Comparison of ENCODE assay signal across 13 cellular contexts in genomic region chr19:17654993-17655392, GRCh38. TPM values are rescaled to one million over a fixed set of nuclear protein-coding genes. Genes with fewer than 3 reads are reported as not detected.
DNase-seq lines count a peak whose midpoint lies in the region; ATAC-seq, FAIRE-seq and TF ChIP-seq lines count a peak whose summit lies in the region.
"Had no signal": no experiment of that assay in that cellular context is flagged by ENCODE, and none has a peak within 500 bp of the region (broad histone marks: within the 10 kb centered on the region; RNA-seq: fewer than 3 reads in every experiment).

No MANE protein-coding gene starts in this region.

- H3K23ac ChIP-seq in neuronal stem cell (ENCODE audit: low read depth, low read length, poor library complexity) = peak overlapping the region; percentile 96

- H2BK5ac ChIP-seq in neuronal stem cell (ENCODE audit: low read length) = no peak overlapping the region

- H3K4ac ChIP-seq in neuronal stem cell (ENCODE audit: low read length) = no peak overlapping the region

- peak overlapping the region; percentile 56 for H3K4me2 ChIP-seq in HCT116 (ENCODE audit: low read length)
- H3K4me2 ChIP-seq in neuronal stem cell (ENCODE audit: insufficient read depth, low read length, poor library complexity, severe bottlenecking) = no peak overlapping the region

- TF ChIP-seq POLR2A in HCT116 (IDR thresholded peaks at IDR 0.05; ENCODE audit: borderline replicate concordance, extremely low read depth, insufficient read depth, insufficient read length) = no peak
- TF ChIP-seq POLR2A in lower leg skin (IDR thresholded peaks at IDR 0.05) = no peak

- TF ChIP-seq CTCF in HCT116 (IDR thresholded peaks at IDR 0.05 in 2 of 3, conservative IDR thresholded peaks at IDR 0.05 in 1 of 3; ENCODE audit: borderline replicate concordance in 1 of 3, insufficient read depth in 1 of 3, low read depth in 2 of 3, low read length in 2 of 3) (no peak), lower leg skin (IDR thresholded peaks at IDR 0.05) (no peak)

- peak; percentile 99 for ATAC-seq in HCT116
- ATAC-seq in left lobe of liver = no peak
- ATAC-seq: pancreas had no signal

- H4K91ac ChIP-seq in neuronal stem cell (ENCODE audit: low read depth, low read length, poor library complexity) = peak overlapping the region; percentile 64

- peaks cover 3% of the 10 kb centered on the region for H3K79me1 ChIP-seq in neuronal stem cell (ENCODE audit: low read depth, low read length)

- H3K27ac ChIP-seq in HCT116 (ENCODE audit: low read depth, low read length) = peak overlapping the region; percentile 80
- no peak overlapping the region for H3K27ac ChIP-seq in neuronal stem cell (replicated peaks; ENCODE audit: low read length)
- H3K27ac ChIP-seq: heart left ventricle, pancreas had no signal

- H2AFZ ChIP-seq in HCT116 (ENCODE audit: low read depth, low read length, poor library complexity, severe bottlenecking) (no peak overlapping the region), neuronal stem cell (ENCODE audit: low read length) (no peak overlapping the region)

- WGBS in neuronal stem cell (ENCODE audit: extremely low coverage in 2 of 2, insufficient read length in 2 of 2, insufficient replicate concordance in 1 of 2), 2 donors = no CpG with 5 or more reads among the region's 9 CpGs
- 54 to 58% methylated on average over 9 of the region's 9 CpGs for WGBS in lower leg skin, 2 donors

- POLR2A ChIA-PET in HCT116 (lab: Charles Lee) = no interaction called here

- no peak overlapping the region for H3K14ac ChIP-seq in neuronal stem cell (ENCODE audit: low read length)

- H3K9me3 ChIP-seq in HCT116 (ENCODE audit: control insufficient read depth in 1 of 2, insufficient read depth in 1 of 2, low read depth in 1 of 2, low read length in 2 of 2) (no peaks in the 10 kb centered on the region), neuronal stem cell (replicated peaks in 1 of 2; ENCODE audit: control insufficient read depth in 2 of 2, insufficient read depth in 1 of 2, low read depth in 1 of 2, low read length in 2 of 2) (peaks cover 2 to 3% of the 10 kb centered on the region in 2 donors)
- H3K9me3 ChIP-seq: pancreas had no signal

- H4K20me1 ChIP-seq in HCT116 (ENCODE audit: insufficient read depth) = no peaks in the 10 kb centered on the region

- H3K4me3 ChIP-seq in HCT116 (replicated peaks in 1 of 2; ENCODE audit: low read depth in 1 of 2, low read length in 2 of 2) = no peak overlapping the region
- peak overlapping the region in 1 of 2 donors; percentile 36 for H3K4me3 ChIP-seq in neuronal stem cell (ENCODE audit: low read length in 2 of 2)
- no peak overlapping the region for H3K4me3 ChIP-seq in lower leg skin (ENCODE audit: low read depth, poor library complexity, severe bottlenecking)
- H3K4me3 ChIP-seq: heart left ventricle, pancreas had no signal

- H3K4me1 ChIP-seq in HCT116 (ENCODE audit: control insufficient read depth in 1 of 2, insufficient read depth in 2 of 2, low read length in 2 of 2) (peaks cover 14 to 20% of the 10 kb centered on the region in 2 experiments), neuronal stem cell (ENCODE audit: control insufficient read depth in 2 of 2, insufficient read depth in 1 of 2, low read depth in 1 of 2, low read length in 2 of 2) (no peaks in the 10 kb centered on the region)
- H3K4me1 ChIP-seq: pancreas had no signal

- peak overlapping the region; percentile 65 for H4K8ac ChIP-seq in neuronal stem cell (ENCODE audit: low read depth, low read length)

- no peak for TF ChIP-seq RAD21 in HCT116 (IDR thresholded peaks at IDR 0.05; ENCODE audit: low read depth)

- DNase-seq in activated T-cell treated with anti-CD3 and anti-CD28 coated beads for 48 hours (ENCODE audit: low read depth) (peak; percentile 12), activated T-cell treated with anti-CD3 and anti-CD28 coated beads for 4 hours (no peak), HCT116 (ENCODE audit: low read depth, low spot score) (peak; percentile 64), SW480 (ENCODE audit: low spot score) (peak; percentile 48), neuronal stem cell (ENCODE audit: low spot score) (no peak), lower leg skin (ENCODE audit: low spot score in 2 of 2) (no peak), left lobe of liver (ENCODE audit: low spot score) (no peak), frontal cortex (ENCODE audit: low spot score in 2 of 2) (no peak)
- DNase-seq: GDM1, heart left ventricle, NCI-H1092 treated with DMSO at 0.1 percent for 48 hours had no signal

- no peaks in the 10 kb centered on the region for H3K79me2 ChIP-seq in HCT116 (ENCODE audit: insufficient read depth, low read length)

- no TSS peak for BruUV-seq in HCT116 (replicated peaks; lab: Mats Ljungman, UMichigan)

- peaks cover 0 to 15% of the 10 kb centered on the region in 2 experiments; a peak in 2 of 4 replicates for H3K36me3 ChIP-seq in HCT116 (ENCODE audit: control insufficient read depth in 1 of 2, insufficient read depth in 2 of 2, low read length in 2 of 2)
- H3K36me3 ChIP-seq in neuronal stem cell (replicated peaks in 1 of 2; ENCODE audit: control insufficient read depth in 2 of 2, insufficient read depth in 2 of 2, low read length in 2 of 2) = peaks cover 0 to 33% of the 10 kb centered on the region in 2 donors
- H3K36me3 ChIP-seq: heart left ventricle, pancreas had no signal

- H3K18ac ChIP-seq in neuronal stem cell (ENCODE audit: low read length) = peak overlapping the region; percentile 80

- H2BK12ac ChIP-seq in neuronal stem cell (ENCODE audit: low read length) = no peak overlapping the region

- FAIRE-seq in frontal cortex (lab: Jason Lieb, UNC) = no peak
- FAIRE-seq: astrocyte, pancreas had no signal

- H2AK5ac ChIP-seq in neuronal stem cell (ENCODE audit: low read depth, low read length) = peak overlapping the region; percentile 92

- H2BK15ac ChIP-seq in neuronal stem cell (ENCODE audit: low read length) = peak overlapping the region; percentile 26

- no peaks in the 10 kb centered on the region for H3K9me2 ChIP-seq in HCT116 (ENCODE audit: insufficient read depth)

- RAD21 ChIA-PET in HCT116 (lab: Charles Lee; ENCODE audit: low non-redundant PET in 1 of 2, low total read pairs in 2 of 2, uncharacterized antibody in 2 of 2, unreplicated experiment in 2 of 2) = interaction anchor here in 1 of 2 experiments (0.6 kb wide), 2 partner anchors 51 to 133 kb away, joined by 3 to 6 read pairs; no protein-coding TSS in a partner anchor

- H3K27me3 ChIP-seq in HCT116 (ENCODE audit: insufficient read depth, low read length) = no peaks in the 10 kb centered on the region
- no peaks in the 10 kb centered on the region for H3K27me3 ChIP-seq in neuronal stem cell (ENCODE audit: control insufficient read depth in 3 of 3, insufficient read depth in 3 of 3, low read depth in 1 of 3, low read length in 3 of 3)
- H3K27me3 ChIP-seq: heart left ventricle, pancreas had no signal

- CTCF ChIA-PET in HCT116 (lab: Charles Lee) = interaction anchor here (1.0 kb wide), 1 partner anchor 49 kb away, joined by 3 read pairs; no protein-coding TSS in a partner anchor

- no peak overlapping the region for H3K9ac ChIP-seq in HCT116 (ENCODE audit: low read length)
- H3K9ac ChIP-seq in neuronal stem cell (ENCODE audit: low read depth, low read length, poor library complexity) = peak overlapping the region; percentile 70

- H2BK120ac ChIP-seq in neuronal stem cell (ENCODE audit: low read depth, low read length) = no peak overlapping the region

- intact Hi-C loops in HCT116 (cut with micrococcal nuclease) = no loop called here
- intact Hi-C loops in lower leg skin (cut with DNase I; ENCODE audit: low total_unique reads) = no loop called here

TF ChIP-seq in HCT116, 20 proteins besides CTCF, POLR2A, EP300 and RAD21 (continues in another document):
- no peak for TF ChIP-seq TCF7L2 (IDR thresholded peaks at IDR 0.05; ENCODE audit: borderline replicate concordance, extremely low read depth, insufficient read depth, insufficient read length)
- TF ChIP-seq ATF3 (IDR thresholded peaks at IDR 0.05) = no peak
- TF ChIP-seq JUND (IDR thresholded peaks at IDR 0.05) = no peak
- no peak for TF ChIP-seq ZFX (IDR thresholded peaks at IDR 0.05)
- no peak for TF ChIP-seq CBX3 (IDR thresholded peaks at IDR 0.05; ENCODE audit: low read depth)
- no peak for TF ChIP-seq EGR1 (IDR thresholded peaks at IDR 0.05; ENCODE audit: low read depth)
- TF ChIP-seq SP1 (IDR thresholded peaks at IDR 0.05; ENCODE audit: low read depth) = no peak
- TF ChIP-seq ZBTB33 (IDR thresholded peaks at IDR 0.05; ENCODE audit: extremely low read depth, insufficient replicate concordance, low read length) = no peak
- TF ChIP-seq SRF (IDR thresholded peaks at IDR 0.05; ENCODE audit: low read depth) = no peak
- TF ChIP-seq MAX (IDR thresholded peaks at IDR 0.05) = no peak
- no peak for TF ChIP-seq EZH2phosphoT487 (IDR thresholded peaks at IDR 0.05; ENCODE audit: borderline replicate concordance)
- TF ChIP-seq EZH2 (IDR thresholded peaks at IDR 0.05) = no peak
- no peak for TF ChIP-seq POLR2AphosphoS5 (IDR thresholded peaks at IDR 0.05; ENCODE audit: low read depth, low read length)
- TF ChIP-seq FOSL1 (IDR thresholded peaks at IDR 0.05; ENCODE audit: low read depth) = no peak

RNA-seq across cellular contexts. Expression of gene UNC13A, which starts 33.2 kb away (rescaled TPM):
- 29.0 TPM for total RNA-seq in HCT116 (2021; ENCODE audit: unreplicated experiment)
- 9.4 and 16.6 TPM in 2 replicates for polyA plus RNA-seq in HCT116 (2012)
- 0.11 TPM for polyA plus RNA-seq in neuronal stem cell (2013, experiment 1 of 2)
- polyA plus RNA-seq in neuronal stem cell (2013, experiment 2 of 2) = 0.10 TPM
- total RNA-seq in lower leg skin = not detected
- 0.13 TPM for total RNA-seq in left lobe of liver
- total RNA-seq in frontal cortex = 27.3 TPM

Comparison
In these comparisons a context has a peak if more than half of its experiments do, and no peak if none do; other contexts are left out.
1. DNase-seq: peak in activated T-cell treated with anti-CD3 and anti-CD28 coated beads for 48 hours (single experiment), HCT116 (single experiment) and SW480 (single experiment); none in activated T-cell treated with anti-CD3 and anti-CD28 coated beads for 4 hours (single experiment), neuronal stem cell (single experiment), lower leg skin (0 of 2), left lobe of liver (single experiment) and frontal cortex (0 of 2).
2. RNA of gene UNC13A, which starts 33.2 kb away (total RNA-seq): 29.0 TPM in HCT116 (single experiment) and 27.3 TPM in frontal cortex (single experiment); 0.13 TPM in left lobe of liver (single experiment) and not detected in lower leg skin; every median in the first group is over 10 times any median in the second.